Comparison of ENCODE assay signal across 8 cellular contexts in genomic region chr15:47185222-47185800, GRCh38.
DNase-seq lines count a peak whose midpoint lies in the region; ATAC-seq lines count a peak whose summit lies in the region.

No MANE protein-coding gene starts in this region.

- H3K27me3 Mint-ChIP-seq in stimulated activated memory B cell treated with anti-CD40 and anti-IgM and Interleukin-4, amounts not matched to agents 10 μg/mL and 1 μg/mL and 100 μg/mL, for 72 hours, result peaks cover 41% of the 10 kb centered on the region

- H3K9me3 ChIP-seq in SK-N-MC (ENCODE audit: low read depth, low read length) (no peaks in the 10 kb centered on the region), iPS-15b (ENCODE audit: control insufficient read depth, insufficient read depth, low read length) (no peaks in the 10 kb centered on the region)

- H3K36me3 ChIP-seq in SK-N-MC (ENCODE audit: insufficient read depth, low read length), result no peaks in the 10 kb centered on the region
- H3K36me3 ChIP-seq in iPS-15b (ENCODE audit: control insufficient read depth, insufficient read depth, low read length), result no peaks in the 10 kb centered on the region

- peaks cover 30% of the 10 kb centered on the region for H3K4me1 ChIP-seq in iPS-15b (ENCODE audit: control insufficient read depth, insufficient read depth, low read length)

- peaks cover 2% of the 10 kb centered on the region for H3K9me3 Mint-ChIP-seq in stimulated activated memory B cell treated with anti-CD40 and anti-IgM and Interleukin-4, amounts not matched to agents 10 μg/mL and 1 μg/mL and 100 μg/mL, for 72 hours

- H3K36me3 Mint-ChIP-seq in stimulated activated memory B cell treated with anti-CD40 and anti-IgM and Interleukin-4, amounts not matched to agents 10 μg/mL and 1 μg/mL and 100 μg/mL, for 72 hours, result peaks cover 5% of the 10 kb centered on the region

- peaks cover 82% of the 10 kb centered on the region for H3K27me3 ChIP-seq in iPS-15b (ENCODE audit: control insufficient read depth, insufficient read depth, low read length)

- peak overlapping the region; percentile 38 for H3K4me3 Mint-ChIP-seq in stimulated activated memory B cell treated with anti-CD40 and anti-IgM and Interleukin-4, amounts not matched to agents 10 μg/mL and 1 μg/mL and 100 μg/mL, for 72 hours

- peak overlapping the region; percentile 80 for H3K4me3 ChIP-seq in SK-N-MC
- H3K4me3 ChIP-seq in iPS-15b (ENCODE audit: low read depth, low read length), result peak overlapping the region; percentile 55

- ATAC-seq in stimulated activated memory B cell treated with anti-CD40 and anti-IgM and Interleukin-4, amounts not matched to agents 10 μg/mL and 1 μg/mL and 100 μg/mL, for 72 hours, result no peak
- ATAC-seq in GM18873 (IDR thresholded peaks at IDR 0.05; ENCODE audit: low FRiP score, unreplicated experiment), result no peak

- peak overlapping the region; percentile 52 for H3K9ac ChIP-seq in SK-N-MC (ENCODE audit: insufficient read length)
- no peak overlapping the region for H3K9ac ChIP-seq in iPS-15b (ENCODE audit: low read depth, low read length)

- peaks cover 13% of the 10 kb centered on the region for H3K4me1 Mint-ChIP-seq in stimulated activated memory B cell treated with anti-CD40 and anti-IgM and Interleukin-4, amounts not matched to agents 10 μg/mL and 1 μg/mL and 100 μg/mL, for 72 hours

- H3K27ac Mint-ChIP-seq in stimulated activated memory B cell treated with anti-CD40 and anti-IgM and Interleukin-4, amounts not matched to agents 10 μg/mL and 1 μg/mL and 100 μg/mL, for 72 hours, result no peak overlapping the region

- H3K27ac ChIP-seq in SK-N-MC, result no peak overlapping the region

- peak; percentile 46 for DNase-seq in NCI-H510A treated with DMSO at 0.1 percent for 48 hours (lab: John Stamatoyannopoulos, UW)
- no peak for DNase-seq in NCI-H510A (lab: John Stamatoyannopoulos, UW)
- DNase-seq in SK-N-MC (ENCODE audit: low read depth, low spot score), result no peak
- no peak for DNase-seq in NOMO-1 treated with dmso at 0.1 percent for 144 hours (lab: John Stamatoyannopoulos, UW; ENCODE audit: unreplicated experiment)
- DNase-seq in effector CD8-positive, alpha-beta T cell (lab: John Stamatoyannopoulos, UW), result no peak
